ENCODE assay signal across 8 cellular contexts in the genomic region with DNA sequence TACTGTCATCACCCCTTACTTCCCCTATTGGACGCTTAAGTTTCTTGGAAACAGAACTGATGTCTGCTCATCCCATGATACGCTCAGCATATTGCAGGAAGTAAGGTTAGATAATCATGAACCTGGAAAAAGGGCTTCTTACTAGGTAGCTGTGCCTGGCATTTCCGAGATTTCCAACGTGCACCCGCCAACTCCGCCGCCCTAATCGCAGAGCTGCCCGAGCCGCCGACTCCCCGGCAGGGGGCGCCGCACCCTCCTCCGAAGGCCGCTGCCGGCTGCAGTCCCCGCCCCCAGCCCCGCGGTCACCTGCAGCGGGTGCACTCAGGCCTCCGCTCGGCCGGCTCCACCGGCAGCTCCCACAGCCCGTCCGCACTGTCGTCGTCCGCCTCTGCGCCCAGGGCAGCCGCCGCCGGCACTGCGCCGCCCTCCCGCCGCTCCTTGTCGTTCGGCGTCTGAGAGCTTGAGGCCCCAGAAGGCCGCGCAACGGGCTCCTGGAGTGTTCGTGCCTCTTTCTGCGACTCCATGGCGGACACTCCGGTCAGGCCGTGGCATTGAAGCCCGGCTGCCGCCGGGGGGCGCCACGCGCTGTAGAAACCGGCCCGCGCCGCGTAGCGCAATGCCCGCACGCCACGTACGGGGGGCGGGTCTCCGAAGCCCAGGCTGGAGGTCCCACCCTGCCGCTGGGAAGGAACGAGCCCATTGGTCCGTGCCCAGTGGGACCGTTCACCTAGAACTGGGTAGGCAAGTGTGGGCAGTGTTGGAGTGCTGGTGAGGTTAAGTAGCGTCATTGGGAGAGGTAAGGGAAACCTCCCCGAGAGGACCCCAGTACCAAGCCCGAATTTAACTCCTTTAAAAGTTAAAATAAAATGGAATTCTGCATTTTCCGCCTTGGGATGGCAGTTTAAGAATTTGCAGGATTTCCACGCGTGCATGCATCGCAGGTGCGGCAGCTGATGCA. TPM values are rescaled to one million over a fixed set of nuclear protein-coding genes. Genes with fewer than 3 reads are reported as not detected.
DNase-seq lines count a peak whose midpoint lies in the region; ATAC-seq and TF ChIP-seq lines count a peak whose summit lies in the region.

A gene with protein sequence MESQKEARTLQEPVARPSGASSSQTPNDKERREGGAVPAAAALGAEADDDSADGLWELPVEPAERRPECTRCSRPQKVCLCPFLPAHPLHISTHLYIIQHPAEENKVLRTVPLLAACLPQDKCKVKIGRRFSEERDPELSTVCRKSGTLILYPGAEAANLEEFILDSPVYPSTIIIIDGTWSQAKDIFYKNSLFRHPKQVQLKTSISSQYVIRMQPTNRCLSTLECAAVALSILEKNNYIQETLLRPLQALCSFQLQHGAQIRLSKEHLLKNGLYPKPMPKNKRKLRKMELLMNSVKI (minus strand): TSS at position 560 of the 958 bp plus-strand sequence. CDS start 36 bp downstream, at position 524.

- DNase-seq in DMS53 treated with DMSO at 0.1 percent for 48 hours (lab: John Stamatoyannopoulos, UW; ENCODE audit: unreplicated experiment) (peak; percentile 93), OCI-LY7 (ENCODE audit: low spot score) (peak; percentile 96), activated T-cell treated with anti-CD3 and anti-CD28 coated beads for 48 hours (ENCODE audit: low read depth) (peak; percentile 96), epithelial cell of proximal tubule (ENCODE audit: low read depth) (no peak)
- DNase-seq in stimulated activated CD8-positive, alpha-beta memory T cell treated with anti-CD3 and anti-CD28 coated beads, Interleukin-4, amount 100 ng/mL, for 4 hours (ENCODE audit: low read depth in 2 of 2, low spot score in 1 of 2), result peak; percentile 65 to 80

- H3K9me3 Mint-ChIP-seq in IgD-negative memory B cell, result no peaks in the 10 kb centered on the region

- peak within 1 kb of the TSS; percentile 96 for H2AFZ ChIP-seq in OCI-LY7 (ENCODE audit: low read length)

- CTCF ChIA-PET in OCI-LY7 (lab: Charles Lee; ENCODE audit: unreplicated experiment), result interaction anchor here (0.5 to 3.6 kb wide), 12 partner anchors 24 to 465 kb away, joined by 3 to 21 read pairs (median 4); no protein-coding TSS in a partner anchor

- H3K27ac ChIP-seq in OCI-LY7 (ENCODE audit: low read depth, low read length, poor library complexity, severe bottlenecking) (peak within 1 kb of the TSS; percentile 77), mucosa of rectum (ENCODE audit: low read depth in 2 of 2, low read length in 2 of 2) (peak within 1 kb of the TSS; percentile 93 to 96)

- peak; percentile 98 for TF ChIP-seq CTCF in OCI-LY7 (conservative IDR thresholded peaks at IDR 0.05; ENCODE audit: low read length)
- TF ChIP-seq CTCF in epithelial cell of proximal tubule (conservative IDR thresholded peaks at IDR 0.05; ENCODE audit: low read depth, low read length), result peak; percentile 67

- no peaks in the 10 kb centered on the region for H3K36me3 Mint-ChIP-seq in IgD-negative memory B cell

- no peaks in the 10 kb centered on the region for H3K27me3 Mint-ChIP-seq in IgD-negative memory B cell

- POLR2A ChIA-PET in OCI-LY7 (lab: Charles Lee), result interaction anchor here (0.6 to 1.8 kb wide), 25 partner anchors 12 to 471 kb away, joined by 3 to 11 read pairs (median 4); no protein-coding TSS in a partner anchor

- BruUV-seq in OCI-LY7 (replicated peaks; lab: Mats Ljungman, UMichigan), result no TSS peak

- H3K79me2 ChIP-seq in OCI-LY7 (ENCODE audit: insufficient read depth, low read depth, low read length), result no peaks in the 10 kb centered on the region; the same call in 1 of the 2 replicates

- H3K9me3 ChIP-seq in OCI-LY7 (ENCODE audit: low read length) (no peaks in the 10 kb centered on the region), mucosa of rectum (ENCODE audit: control insufficient read depth in 2 of 2, low read length in 2 of 2) (no peaks in the 10 kb centered on the region)

- H3K4me1 Mint-ChIP-seq in IgD-negative memory B cell, result peaks cover 7 to 22% (median 17%) of the 10 kb centered on the region in 3 donors

- peak within 1 kb of the TSS; percentile 73 to 88 (median 78) for H3K27ac Mint-ChIP-seq in IgD-negative memory B cell

- H3K9me2 ChIP-seq in OCI-LY7 (ENCODE audit: insufficient read depth, low read length), result no peaks in the 10 kb centered on the region

- no peaks in the 10 kb centered on the region for H3K36me3 ChIP-seq in OCI-LY7 (ENCODE audit: insufficient read depth, low read length)
- H3K36me3 ChIP-seq in mucosa of rectum (ENCODE audit: control insufficient read depth in 2 of 2, insufficient read depth in 2 of 2, low read length in 2 of 2), result no peaks in the 10 kb centered on the region

- peaks cover 33% of the 10 kb centered on the region for H3K4me1 ChIP-seq in OCI-LY7 (ENCODE audit: insufficient read depth, low read length, poor library complexity, severe bottlenecking)
- H3K4me1 ChIP-seq in mucosa of rectum (ENCODE audit: control insufficient read depth in 2 of 2, insufficient read depth in 2 of 2, low read length in 2 of 2), result peaks cover 0 to 3% of the 10 kb centered on the region in 2 donors

- ATAC-seq in GM21576 (IDR thresholded peaks at IDR 0.05; ENCODE audit: unreplicated experiment), result peak; percentile 90

- peak within 1 kb of the TSS; percentile 84 to 88 for H3K9ac ChIP-seq in mucosa of rectum (ENCODE audit: low read depth in 1 of 2, low read length in 2 of 2)

- intact Hi-C loops in OCI-LY7 (cut with micrococcal nuclease; ENCODE audit: unreplicated experiment), result loop anchor here (1.0 kb wide), 6 partner anchors 34 to 447 kb away; no protein-coding TSS in a partner anchor

- H3K27me3 ChIP-seq in mucosa of rectum (ENCODE audit: control insufficient read depth in 2 of 2, insufficient read depth in 2 of 2, low read length in 2 of 2), result no peaks in the 10 kb centered on the region

- peak within 1 kb of the TSS; percentile 91 for H3K4me2 ChIP-seq in OCI-LY7 (ENCODE audit: low read length)

- no peaks in the 10 kb centered on the region for H4K20me1 ChIP-seq in OCI-LY7 (ENCODE audit: insufficient read depth, low read length)

- H3K4me3 ChIP-seq in OCI-LY7 (ENCODE audit: low read depth, low read length, poor library complexity, severe bottlenecking) (peak within 1 kb of the TSS; percentile 75), epithelial cell of proximal tubule (ENCODE audit: low read depth, low read length) (peak within 1 kb of the TSS; percentile 78), mucosa of rectum (ENCODE audit: low read length in 2 of 2) (peak within 1 kb of the TSS; percentile 87 to 90)

- peak within 1 kb of the TSS; percentile 83 to 93 (median 90) for H3K4me3 Mint-ChIP-seq in IgD-negative memory B cell

RNA-seq across cellular contexts. Expression of the gene that starts here (rescaled TPM):
- 4.0 TPM for polyA plus RNA-seq in IgD-negative memory B cell
- total RNA-seq in OCI-LY7 (2014; rRNA removed; shearing (Covaris generic)), result 4.2 and 8.6 TPM in 2 replicates
- total RNA-seq in OCI-LY7 (2022) (3.4 and 6.4 TPM in 2 replicates), epithelial cell of proximal tubule (3.5 and 8.8 TPM in 2 replicates)
